Comparison of ENCODE assay signal across 34 cellular contexts in the genomic region with DNA sequence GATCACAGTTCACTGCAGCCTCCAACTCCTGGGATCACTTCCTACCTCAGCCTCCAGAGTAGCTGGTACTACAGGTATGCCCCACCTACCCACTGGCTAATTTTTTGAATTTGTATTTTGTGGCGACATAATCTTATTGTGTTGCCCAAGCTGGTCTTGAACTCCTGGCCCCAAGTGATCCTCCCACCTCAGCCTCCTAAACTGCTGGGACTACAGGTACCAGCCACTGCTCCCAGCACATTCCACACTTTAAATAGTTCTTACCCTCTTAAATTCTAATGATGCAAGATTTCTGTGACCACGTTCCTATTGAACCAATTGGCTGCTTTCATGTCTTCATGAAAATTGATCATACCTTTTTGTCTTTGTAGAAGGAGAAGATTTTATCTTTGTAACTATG.
"Had no signal": no experiment of that assay in that cellular context is flagged by ENCODE, and none has a peak within 500 bp of the region (broad histone marks: within the 10 kb centered on the region; RNA-seq: fewer than 3 reads in every experiment).

No MANE protein-coding gene starts in this region.

- H3K9me3 ChIP-seq: adrenal gland, ascending aorta, body of pancreas, breast epithelium had no signal

- DNase-seq: activated effector memory CD4-positive, alpha-beta T cell treated with anti-CD3 and anti-CD28 coated beads, Interleukin-2, amount 50 U/mL, for 16 hours; activated effector memory CD4-positive, alpha-beta T cell treated with Interleukin-2 at 50 U/mL for 16 hours; activated gamma-delta T cell; activated gamma-delta T cell treated with Interleukin-2 at 50 U/mL for 16 hours; activated naive CD4-positive, alpha-beta T cell; activated naive CD4-positive, alpha-beta T cell treated with anti-CD3 and anti-CD28 coated beads for 36 hours; activated naive CD4-positive, alpha-beta T cell treated with anti-CD3 and anti-CD28 coated beads, Interleukin-2, amount 10 ng/mL, durations not matched to agents 7 days and 5 days; activated naive CD4-positive, alpha-beta T cell treated with anti-CD3 and anti-CD28 coated beads, Interleukin-2, amount 50 U/mL, for 16 hours; activated naive CD4-positive, alpha-beta T cell treated with Interleukin-2 at 50 U/mL for 16 hours; activated naive CD8-positive, alpha-beta T cell treated with anti-CD3 and anti-CD28 coated beads for 36 hours; activated naive CD8-positive, alpha-beta T cell treated with anti-CD3 and anti-CD28 coated beads, Interleukin-2, amount 10 ng/mL, durations not matched to agents 7 days and 5 days; activated naive CD8-positive, alpha-beta T cell treated with anti-CD3 and anti-CD28 coated beads, Interleukin-2, amount 50 U/mL, for 24 hours; activated T-cell treated with anti-CD3 and anti-CD28 coated beads, Interleukin-2, amount 50 U/mL, for 1 hour; activated T-cell treated with anti-CD3 and anti-CD28 coated beads, Interleukin-2, amount 50 U/mL, for 24 hours; activated T-cell treated with anti-CD3 and anti-CD28 coated beads, Interleukin-2, amount 50 U/mL, for 4 hours; activated T-cell treated with anti-CD3 and anti-CD28 coated beads, Interleukin-2, amount 50 U/mL, for 48 hours; activated T-cell treated with anti-CD3 and anti-CD28 coated beads, Interleukin-2, amount 50 U/mL, for 72 hours; adrenal gland; amniotic stem cell; amygdala; anterior cingulate cortex; aorta; body of pancreas; brain microvascular endothelial cell; caudate nucleus; central memory CD4-positive, alpha-beta T cell; cerebellar nuclear complex had no signal

- H3K27ac ChIP-seq: adrenal gland, ascending aorta, body of pancreas, brain microvascular endothelial cell, breast epithelium, cardiac muscle cell had no signal

- H3K4me1 ChIP-seq: adrenal gland, ascending aorta, body of pancreas, breast epithelium had no signal

- H3K27me3 ChIP-seq: adrenal gland, ascending aorta, body of pancreas, brain microvascular endothelial cell, breast epithelium, cardiac muscle cell had no signal

- FAIRE-seq: astrocyte, bronchial epithelial cell had no signal

- H3K36me3 ChIP-seq: adrenal gland, ascending aorta, brain microvascular endothelial cell, breast epithelium, cardiac muscle cell had no signal

- H3K4me3 ChIP-seq: adrenal gland, ascending aorta, body of pancreas, breast epithelium, cardiac muscle cell had no signal

- ATAC-seq: activated naive CD4-positive, alpha-beta T cell treated with anti-CD3 and anti-CD28 coated beads, Interleukin-2, amount 50 U/mL, for 72 hours; activated naive CD8-positive, alpha-beta T cell treated with anti-CD3 and anti-CD28 coated beads, Interleukin-2, amount 50 U/mL, for 24 hours; activated T-cell treated with anti-CD3 and anti-CD28 coated beads, Interleukin-2, amount 50 U/mL, for 4 hours; activated T-cell treated with anti-CD3 and anti-CD28 coated beads, Interleukin-2, amount 50 U/mL, for 72 hours; activated T-helper 17 cell treated with anti-CD3 and anti-CD28 coated beads, Interleukin-2, amount 50 U/mL, for 72 hours; body of pancreas had no signal
